ENCODE assay signal across 20 cellular contexts in genomic region chr5:73892806-73893205, GRCh38.
DNase-seq lines count a peak whose midpoint lies in the region; ATAC-seq lines count a peak whose summit lies in the region.
"Had no signal": no experiment of that assay in that cellular context is flagged by ENCODE, and none has a peak within 500 bp of the region (broad histone marks: within the 10 kb centered on the region; RNA-seq: fewer than 3 reads in every experiment).

No MANE protein-coding gene starts in this region.

- ATAC-seq in GM18867 (IDR thresholded peaks at IDR 0.05; ENCODE audit: unreplicated experiment), result no peak
- ATAC-seq: activated CD8-positive, alpha-beta T cell treated with anti-CD3 and anti-CD28 coated beads, Interleukin-2, amount 10 ng/mL, durations not matched to agents 7 days and 5 days; stimulated activated memory B cell treated with anti-CD40 and anti-IgM and Interleukin-4, amounts not matched to agents 10 μg/mL and 1 μg/mL and 100 μg/mL, for 72 hours had no signal

- H3K4me3 ChIP-seq in SJSA1 (no peak overlapping the region), skeletal muscle satellite cell (ENCODE audit: low read length) (no peak overlapping the region)
- H3K4me3 ChIP-seq: sigmoid colon had no signal

- peaks cover 30% of the 10 kb centered on the region for H3K27me3 Mint-ChIP-seq in activated CD4-positive, alpha-beta T cell treated with anti-CD3 and anti-CD28 coated beads, Interleukin-2, amount 10 ng/mL, durations not matched to agents 7 days and 5 days

- H3K4me1 Mint-ChIP-seq in activated CD4-positive, alpha-beta T cell treated with anti-CD3 and anti-CD28 coated beads, Interleukin-2, amount 10 ng/mL, durations not matched to agents 7 days and 5 days, result peaks cover 11% of the 10 kb centered on the region
- H3K4me1 Mint-ChIP-seq: CD8-positive, alpha-beta memory T cell; stimulated activated memory B cell treated with anti-CD40 and anti-IgM and Interleukin-4, amounts not matched to agents 10 μg/mL and 1 μg/mL and 100 μg/mL, for 72 hours had no signal

- no peaks in the 10 kb centered on the region for H3K27me3 ChIP-seq in SJSA1 (replicated peaks)
- no peaks in the 10 kb centered on the region for H3K27me3 ChIP-seq in skeletal muscle satellite cell (ENCODE audit: control insufficient read depth, insufficient read depth, low read length)
- H3K27me3 ChIP-seq: neutrophil, sigmoid colon had no signal

- H3K27ac Mint-ChIP-seq in activated CD4-positive, alpha-beta T cell treated with anti-CD3 and anti-CD28 coated beads, Interleukin-2, amount 10 ng/mL, durations not matched to agents 7 days and 5 days, result no peak overlapping the region
- H3K27ac Mint-ChIP-seq: activated CD8-positive, alpha-beta T cell treated with anti-CD3 and anti-CD28 coated beads, Interleukin-2, amount 10 ng/mL, durations not matched to agents 7 days and 5 days; brain; CD8-positive, alpha-beta memory T cell; stimulated activated memory B cell treated with anti-CD40 and anti-IgM and Interleukin-4, amounts not matched to agents 10 μg/mL and 1 μg/mL and 100 μg/mL, for 72 hours had no signal

- H3K4me3 Mint-ChIP-seq in activated CD4-positive, alpha-beta T cell treated with anti-CD3 and anti-CD28 coated beads, Interleukin-2, amount 10 ng/mL, durations not matched to agents 7 days and 5 days, result no peak overlapping the region
- H3K4me3 Mint-ChIP-seq: activated CD8-positive, alpha-beta T cell treated with anti-CD3 and anti-CD28 coated beads, Interleukin-2, amount 10 ng/mL, durations not matched to agents 7 days and 5 days; brain; CD8-positive, alpha-beta memory T cell; stimulated activated memory B cell treated with anti-CD40 and anti-IgM and Interleukin-4, amounts not matched to agents 10 μg/mL and 1 μg/mL and 100 μg/mL, for 72 hours had no signal

- H3K9me3 ChIP-seq in SJSA1 (replicated peaks) (no peaks in the 10 kb centered on the region), skeletal muscle satellite cell (replicated peaks; ENCODE audit: low read length) (no peaks in the 10 kb centered on the region)
- H3K9me3 ChIP-seq: neutrophil, sigmoid colon, SK-N-SH had no signal

- no peaks in the 10 kb centered on the region for H3K36me3 Mint-ChIP-seq in activated CD4-positive, alpha-beta T cell treated with anti-CD3 and anti-CD28 coated beads, Interleukin-2, amount 10 ng/mL, durations not matched to agents 7 days and 5 days (ENCODE audit: low read depth)
- H3K36me3 Mint-ChIP-seq: brain; CD8-positive, alpha-beta memory T cell; stimulated activated memory B cell treated with anti-CD40 and anti-IgM and Interleukin-4, amounts not matched to agents 10 μg/mL and 1 μg/mL and 100 μg/mL, for 72 hours had no signal

- POLR2A ChIA-PET in activated CD4-positive, alpha-beta T cell treated with anti-CD3 and anti-CD28 coated beads, Interleukin-2, amount 10 ng/mL, durations not matched to agents 7 days and 5 days (lab: Charles Lee), result no interaction called here

- peaks cover 15% of the 10 kb centered on the region for H3K36me3 ChIP-seq in SJSA1
- peaks cover 88% of the 10 kb centered on the region for H3K36me3 ChIP-seq in skeletal muscle satellite cell (ENCODE audit: insufficient read depth, low read length)
- H3K36me3 ChIP-seq: neutrophil, sigmoid colon had no signal

- H3K4me1 ChIP-seq in SJSA1 (replicated peaks) (peaks cover 23% of the 10 kb centered on the region), skeletal muscle satellite cell (ENCODE audit: control insufficient read depth, insufficient read depth, low read length) (peaks cover 14% of the 10 kb centered on the region)
- H3K4me1 ChIP-seq: sigmoid colon had no signal

- H3K9ac ChIP-seq in skeletal muscle satellite cell (ENCODE audit: low read depth, low read length), result peak overlapping the region; percentile 34
- H3K9ac ChIP-seq: SK-N-SH had no signal

- CTCF ChIA-PET in activated CD4-positive, alpha-beta T cell treated with anti-CD3 and anti-CD28 coated beads, Interleukin-2, amount 10 ng/mL, durations not matched to agents 7 days and 5 days (lab: Charles Lee), result interaction anchor here (0.6 kb wide), 1 partner anchor 9 kb away, joined by 3 read pairs; no protein-coding TSS in a partner anchor

- peak; percentile 86 for DNase-seq in GM03348 (ENCODE audit: low spot score)
- DNase-seq in SJSA1 (ENCODE audit: low read depth in 1 of 2, low spot score in 2 of 2), result peak in 1 of 2 experiments; percentile 49
- DNase-seq in fibroblast of gingiva (ENCODE audit: low read depth), result peak; percentile 99
- DNase-seq in activated CD4-positive, alpha-beta T cell treated with anti-CD3 and anti-CD28 coated beads, Interleukin-2, amount 10 ng/mL, durations not matched to agents 7 days and 5 days, result no peak
- no peak for DNase-seq in NCI-H226
- DNase-seq: activated CD8-positive, alpha-beta T cell treated with anti-CD3 and anti-CD28 coated beads, Interleukin-2, amount 10 ng/mL, durations not matched to agents 7 days and 5 days; activated gamma-delta T cell treated with Interleukin-2 at 50 U/mL for 16 hours; CD8-positive, alpha-beta memory T cell; head of caudate nucleus; islet precursor cell; Karpas-422; NCI-H187 treated with DMSO at 0.1 percent for 48 hours; NCI-H510A treated with DMSO at 0.1 percent for 48 hours; sigmoid colon; SK-N-SH had no signal

- H3K27ac ChIP-seq in SJSA1, result peak overlapping the region; percentile 52
- H3K27ac ChIP-seq: neutrophil, sigmoid colon had no signal

- peak overlapping the region; percentile 38 for H3K4me2 ChIP-seq in skeletal muscle satellite cell (ENCODE audit: low read length)
- H3K4me2 ChIP-seq: SK-N-SH had no signal

- no peaks in the 10 kb centered on the region for H3K9me3 Mint-ChIP-seq in activated CD4-positive, alpha-beta T cell treated with anti-CD3 and anti-CD28 coated beads, Interleukin-2, amount 10 ng/mL, durations not matched to agents 7 days and 5 days
- H3K9me3 Mint-ChIP-seq: CD8-positive, alpha-beta memory T cell had no signal

Comparison
In these comparisons a context has a peak if more than half of its experiments do, and no peak if none do; other contexts are left out.
1. DNase-seq: peak in GM03348 (single experiment) and fibroblast of gingiva (single experiment); none in activated CD4-positive, alpha-beta T cell treated with anti-CD3 and anti-CD28 coated beads, Interleukin-2, amount 10 ng/mL, durations not matched to agents 7 days and 5 days (single experiment) and NCI-H226 (single experiment).